ENCODE assay signal across 1 cellular context in the genomic region with DNA sequence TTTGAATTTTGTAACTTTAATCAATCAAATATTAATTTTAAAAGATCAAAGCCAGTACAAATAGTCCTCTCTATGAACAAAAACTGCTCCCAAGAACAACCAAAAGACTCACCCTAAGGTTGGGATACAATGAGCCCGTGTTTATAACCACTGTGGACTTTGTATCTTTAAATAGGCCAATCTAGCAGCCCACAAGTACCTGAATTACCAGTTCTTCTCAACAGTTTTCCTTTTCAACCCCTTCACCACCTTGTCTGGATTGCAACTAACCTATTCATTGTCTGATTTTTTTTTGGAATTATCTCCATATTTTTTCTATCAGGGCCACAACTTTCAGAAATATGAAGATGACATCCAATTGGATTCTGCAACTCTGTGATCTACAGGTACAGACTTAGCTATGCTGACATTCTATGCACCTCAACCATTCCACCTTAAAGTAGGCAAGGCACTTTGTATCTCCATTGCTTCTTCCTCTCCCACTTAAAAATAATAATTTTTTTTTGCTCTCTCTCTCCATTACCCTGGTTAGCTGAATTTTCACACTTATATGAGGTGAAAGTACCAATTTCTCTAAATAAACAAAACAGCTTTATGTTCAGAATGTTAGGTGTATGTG.
TF ChIP-seq lines count a peak whose summit lies in the region.

No MANE protein-coding gene starts in this region.

TF ChIP-seq in HepG2, 621 proteins besides CTCF, POLR2A, EP300 and RAD21 (continued from another document):
- TF ChIP-seq, protein P1, sequence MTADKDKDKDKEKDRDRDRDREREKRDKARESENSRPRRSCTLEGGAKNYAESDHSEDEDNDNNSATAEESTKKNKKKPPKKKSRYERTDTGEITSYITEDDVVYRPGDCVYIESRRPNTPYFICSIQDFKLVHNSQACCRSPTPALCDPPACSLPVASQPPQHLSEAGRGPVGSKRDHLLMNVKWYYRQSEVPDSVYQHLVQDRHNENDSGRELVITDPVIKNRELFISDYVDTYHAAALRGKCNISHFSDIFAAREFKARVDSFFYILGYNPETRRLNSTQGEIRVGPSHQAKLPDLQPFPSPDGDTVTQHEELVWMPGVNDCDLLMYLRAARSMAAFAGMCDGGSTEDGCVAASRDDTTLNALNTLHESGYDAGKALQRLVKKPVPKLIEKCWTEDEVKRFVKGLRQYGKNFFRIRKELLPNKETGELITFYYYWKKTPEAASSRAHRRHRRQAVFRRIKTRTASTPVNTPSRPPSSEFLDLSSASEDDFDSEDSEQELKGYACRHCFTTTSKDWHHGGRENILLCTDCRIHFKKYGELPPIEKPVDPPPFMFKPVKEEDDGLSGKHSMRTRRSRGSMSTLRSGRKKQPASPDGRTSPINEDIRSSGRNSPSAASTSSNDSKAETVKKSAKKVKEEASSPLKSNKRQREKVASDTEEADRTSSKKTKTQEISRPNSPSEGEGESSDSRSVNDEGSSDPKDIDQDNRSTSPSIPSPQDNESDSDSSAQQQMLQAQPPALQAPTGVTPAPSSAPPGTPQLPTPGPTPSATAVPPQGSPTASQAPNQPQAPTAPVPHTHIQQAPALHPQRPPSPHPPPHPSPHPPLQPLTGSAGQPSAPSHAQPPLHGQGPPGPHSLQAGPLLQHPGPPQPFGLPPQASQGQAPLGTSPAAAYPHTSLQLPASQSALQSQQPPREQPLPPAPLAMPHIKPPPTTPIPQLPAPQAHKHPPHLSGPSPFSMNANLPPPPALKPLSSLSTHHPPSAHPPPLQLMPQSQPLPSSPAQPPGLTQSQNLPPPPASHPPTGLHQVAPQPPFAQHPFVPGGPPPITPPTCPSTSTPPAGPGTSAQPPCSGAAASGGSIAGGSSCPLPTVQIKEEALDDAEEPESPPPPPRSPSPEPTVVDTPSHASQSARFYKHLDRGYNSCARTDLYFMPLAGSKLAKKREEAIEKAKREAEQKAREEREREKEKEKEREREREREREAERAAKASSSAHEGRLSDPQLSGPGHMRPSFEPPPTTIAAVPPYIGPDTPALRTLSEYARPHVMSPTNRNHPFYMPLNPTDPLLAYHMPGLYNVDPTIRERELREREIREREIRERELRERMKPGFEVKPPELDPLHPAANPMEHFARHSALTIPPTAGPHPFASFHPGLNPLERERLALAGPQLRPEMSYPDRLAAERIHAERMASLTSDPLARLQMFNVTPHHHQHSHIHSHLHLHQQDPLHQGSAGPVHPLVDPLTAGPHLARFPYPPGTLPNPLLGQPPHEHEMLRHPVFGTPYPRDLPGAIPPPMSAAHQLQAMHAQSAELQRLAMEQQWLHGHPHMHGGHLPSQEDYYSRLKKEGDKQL (CRISPR knock-in tag; IDR thresholded peaks at IDR 0.05; ENCODE audit: low read depth): 0 out of 2 replicates have a peak, but pooled peaks have one; percentile 25
- TF ChIP-seq GATAD2A (CRISPR knock-in tag; IDR thresholded peaks at IDR 0.05): peak; percentile 82
- no peak for TF ChIP-seq NR2F6 (IDR thresholded peaks at IDR 0.05)
- TF ChIP-seq NR2F6 (CRISPR knock-in tag; IDR thresholded peaks at IDR 0.05): peak; percentile 32; the same call in 1 of the 2 replicates
- TF ChIP-seq, protein P2, sequence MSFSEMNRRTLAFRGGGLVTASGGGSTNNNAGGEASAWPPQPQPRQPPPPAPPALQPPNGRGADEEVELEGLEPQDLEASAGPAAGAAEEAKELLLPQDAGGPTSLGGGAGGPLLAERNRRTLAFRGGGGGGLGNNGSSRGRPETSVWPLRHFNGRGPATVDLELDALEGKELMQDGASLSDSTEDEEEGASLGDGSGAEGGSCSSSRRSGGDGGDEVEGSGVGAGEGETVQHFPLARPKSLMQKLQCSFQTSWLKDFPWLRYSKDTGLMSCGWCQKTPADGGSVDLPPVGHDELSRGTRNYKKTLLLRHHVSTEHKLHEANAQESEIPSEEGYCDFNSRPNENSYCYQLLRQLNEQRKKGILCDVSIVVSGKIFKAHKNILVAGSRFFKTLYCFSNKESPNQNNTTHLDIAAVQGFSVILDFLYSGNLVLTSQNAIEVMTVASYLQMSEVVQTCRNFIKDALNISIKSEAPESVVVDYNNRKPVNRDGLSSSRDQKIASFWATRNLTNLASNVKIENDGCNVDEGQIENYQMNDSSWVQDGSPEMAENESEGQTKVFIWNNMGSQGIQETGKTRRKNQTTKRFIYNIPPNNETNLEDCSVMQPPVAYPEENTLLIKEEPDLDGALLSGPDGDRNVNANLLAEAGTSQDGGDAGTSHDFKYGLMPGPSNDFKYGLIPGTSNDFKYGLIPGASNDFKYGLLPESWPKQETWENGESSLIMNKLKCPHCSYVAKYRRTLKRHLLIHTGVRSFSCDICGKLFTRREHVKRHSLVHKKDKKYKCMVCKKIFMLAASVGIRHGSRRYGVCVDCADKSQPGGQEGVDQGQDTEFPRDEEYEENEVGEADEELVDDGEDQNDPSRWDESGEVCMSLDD (CRISPR knock-in tag; IDR thresholded peaks at IDR 0.05; ENCODE audit: borderline replicate concordance): no peak
- no peak for TF ChIP-seq PITX1 (CRISPR knock-in tag; IDR thresholded peaks at IDR 0.05)
- TF ChIP-seq POLR2G (IDR thresholded peaks at IDR 0.05; ENCODE audit: low read depth, low read length): peak; percentile 44
- TF ChIP-seq, protein P3, sequence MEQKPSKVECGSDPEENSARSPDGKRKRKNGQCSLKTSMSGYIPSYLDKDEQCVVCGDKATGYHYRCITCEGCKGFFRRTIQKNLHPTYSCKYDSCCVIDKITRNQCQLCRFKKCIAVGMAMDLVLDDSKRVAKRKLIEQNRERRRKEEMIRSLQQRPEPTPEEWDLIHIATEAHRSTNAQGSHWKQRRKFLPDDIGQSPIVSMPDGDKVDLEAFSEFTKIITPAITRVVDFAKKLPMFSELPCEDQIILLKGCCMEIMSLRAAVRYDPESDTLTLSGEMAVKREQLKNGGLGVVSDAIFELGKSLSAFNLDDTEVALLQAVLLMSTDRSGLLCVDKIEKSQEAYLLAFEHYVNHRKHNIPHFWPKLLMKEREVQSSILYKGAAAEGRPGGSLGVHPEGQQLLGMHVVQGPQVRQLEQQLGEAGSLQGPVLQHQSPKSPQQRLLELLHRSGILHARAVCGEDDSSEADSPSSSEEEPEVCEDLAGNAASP (CRISPR knock-in tag; IDR thresholded peaks at IDR 0.05; ENCODE audit: borderline replicate concordance): peak; percentile 34; the same call in 1 of the 2 replicates
- no peak for TF ChIP-seq ETV6 (CRISPR knock-in tag; conservative IDR thresholded peaks at IDR 0.05)
- peak; percentile 52; the same call in 1 of the 2 replicates for TF ChIP-seq RBFOX2 (IDR thresholded peaks at IDR 0.05; ENCODE audit: low read depth, low read length)
- no peak for TF ChIP-seq SOX6 (IDR thresholded peaks at IDR 0.05)
- TF ChIP-seq SOX6 (CRISPR knock-in tag; IDR thresholded peaks at IDR 0.05): peak; percentile 65; the same call in 1 of the 2 replicates
- TF ChIP-seq ZNF790 (CRISPR knock-in tag; IDR thresholded peaks at IDR 0.05; ENCODE audit: borderline replicate concordance): no peak
- no peak for TF ChIP-seq FOXP1 (IDR thresholded peaks at IDR 0.05)
- TF ChIP-seq FOXP1 (CRISPR knock-in tag; IDR thresholded peaks at IDR 0.05): peak; percentile 43; the same call in 1 of the 2 replicates
- TF ChIP-seq, protein P4, sequence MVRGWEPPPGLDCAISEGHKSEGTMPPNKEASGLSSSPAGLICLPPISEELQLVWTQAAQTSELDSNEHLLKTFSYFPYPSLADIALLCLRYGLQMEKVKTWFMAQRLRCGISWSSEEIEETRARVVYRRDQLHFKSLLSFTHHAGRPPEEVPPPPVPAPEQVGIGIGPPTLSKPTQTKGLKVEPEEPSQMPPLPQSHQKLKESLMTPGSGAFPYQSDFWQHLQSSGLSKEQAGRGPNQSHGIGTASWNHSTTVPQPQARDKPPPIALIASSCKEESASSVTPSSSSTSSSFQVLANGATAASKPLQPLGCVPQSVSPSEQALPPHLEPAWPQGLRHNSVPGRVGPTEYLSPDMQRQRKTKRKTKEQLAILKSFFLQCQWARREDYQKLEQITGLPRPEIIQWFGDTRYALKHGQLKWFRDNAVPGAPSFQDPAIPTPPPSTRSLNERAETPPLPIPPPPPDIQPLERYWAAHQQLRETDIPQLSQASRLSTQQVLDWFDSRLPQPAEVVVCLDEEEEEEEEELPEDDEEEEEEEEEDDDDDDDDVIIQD (CRISPR knock-in tag; IDR thresholded peaks at IDR 0.05; ENCODE audit: low read depth): peak; percentile 59
- TF ChIP-seq ZBTB7A (CRISPR knock-in tag; IDR thresholded peaks at IDR 0.05): no peak
- TF ChIP-seq ZNF652 (CRISPR knock-in tag; IDR thresholded peaks at IDR 0.05; ENCODE audit: borderline replicate concordance, low read depth): peak; percentile 52; the same call in 1 of the 2 replicates
- peak; percentile 70; the same call in 1 of the 2 replicates for TF ChIP-seq HMG20A (CRISPR knock-in tag; IDR thresholded peaks at IDR 0.05; ENCODE audit: borderline replicate concordance)
- TF ChIP-seq FOXA3 (CRISPR knock-in tag; IDR thresholded peaks at IDR 0.05): peak; percentile 61
- TF ChIP-seq, protein P5, sequence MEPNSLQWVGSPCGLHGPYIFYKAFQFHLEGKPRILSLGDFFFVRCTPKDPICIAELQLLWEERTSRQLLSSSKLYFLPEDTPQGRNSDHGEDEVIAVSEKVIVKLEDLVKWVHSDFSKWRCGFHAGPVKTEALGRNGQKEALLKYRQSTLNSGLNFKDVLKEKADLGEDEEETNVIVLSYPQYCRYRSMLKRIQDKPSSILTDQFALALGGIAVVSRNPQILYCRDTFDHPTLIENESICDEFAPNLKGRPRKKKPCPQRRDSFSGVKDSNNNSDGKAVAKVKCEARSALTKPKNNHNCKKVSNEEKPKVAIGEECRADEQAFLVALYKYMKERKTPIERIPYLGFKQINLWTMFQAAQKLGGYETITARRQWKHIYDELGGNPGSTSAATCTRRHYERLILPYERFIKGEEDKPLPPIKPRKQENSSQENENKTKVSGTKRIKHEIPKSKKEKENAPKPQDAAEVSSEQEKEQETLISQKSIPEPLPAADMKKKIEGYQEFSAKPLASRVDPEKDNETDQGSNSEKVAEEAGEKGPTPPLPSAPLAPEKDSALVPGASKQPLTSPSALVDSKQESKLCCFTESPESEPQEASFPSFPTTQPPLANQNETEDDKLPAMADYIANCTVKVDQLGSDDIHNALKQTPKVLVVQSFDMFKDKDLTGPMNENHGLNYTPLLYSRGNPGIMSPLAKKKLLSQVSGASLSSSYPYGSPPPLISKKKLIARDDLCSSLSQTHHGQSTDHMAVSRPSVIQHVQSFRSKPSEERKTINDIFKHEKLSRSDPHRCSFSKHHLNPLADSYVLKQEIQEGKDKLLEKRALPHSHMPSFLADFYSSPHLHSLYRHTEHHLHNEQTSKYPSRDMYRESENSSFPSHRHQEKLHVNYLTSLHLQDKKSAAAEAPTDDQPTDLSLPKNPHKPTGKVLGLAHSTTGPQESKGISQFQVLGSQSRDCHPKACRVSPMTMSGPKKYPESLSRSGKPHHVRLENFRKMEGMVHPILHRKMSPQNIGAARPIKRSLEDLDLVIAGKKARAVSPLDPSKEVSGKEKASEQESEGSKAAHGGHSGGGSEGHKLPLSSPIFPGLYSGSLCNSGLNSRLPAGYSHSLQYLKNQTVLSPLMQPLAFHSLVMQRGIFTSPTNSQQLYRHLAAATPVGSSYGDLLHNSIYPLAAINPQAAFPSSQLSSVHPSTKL (CRISPR knock-in tag; IDR thresholded peaks at IDR 0.05): peak; percentile 86
- TF ChIP-seq MIXL1 (CRISPR knock-in tag; IDR thresholded peaks at IDR 0.05): 0 out of 2 replicates have a peak, but pooled peaks have one; percentile 36
- peak; percentile 43; the same call in 1 of the 2 replicates for TF ChIP-seq NCOR1 (IDR thresholded peaks at IDR 0.05; ENCODE audit: borderline replicate concordance, low read length)
- TF ChIP-seq, protein P6, sequence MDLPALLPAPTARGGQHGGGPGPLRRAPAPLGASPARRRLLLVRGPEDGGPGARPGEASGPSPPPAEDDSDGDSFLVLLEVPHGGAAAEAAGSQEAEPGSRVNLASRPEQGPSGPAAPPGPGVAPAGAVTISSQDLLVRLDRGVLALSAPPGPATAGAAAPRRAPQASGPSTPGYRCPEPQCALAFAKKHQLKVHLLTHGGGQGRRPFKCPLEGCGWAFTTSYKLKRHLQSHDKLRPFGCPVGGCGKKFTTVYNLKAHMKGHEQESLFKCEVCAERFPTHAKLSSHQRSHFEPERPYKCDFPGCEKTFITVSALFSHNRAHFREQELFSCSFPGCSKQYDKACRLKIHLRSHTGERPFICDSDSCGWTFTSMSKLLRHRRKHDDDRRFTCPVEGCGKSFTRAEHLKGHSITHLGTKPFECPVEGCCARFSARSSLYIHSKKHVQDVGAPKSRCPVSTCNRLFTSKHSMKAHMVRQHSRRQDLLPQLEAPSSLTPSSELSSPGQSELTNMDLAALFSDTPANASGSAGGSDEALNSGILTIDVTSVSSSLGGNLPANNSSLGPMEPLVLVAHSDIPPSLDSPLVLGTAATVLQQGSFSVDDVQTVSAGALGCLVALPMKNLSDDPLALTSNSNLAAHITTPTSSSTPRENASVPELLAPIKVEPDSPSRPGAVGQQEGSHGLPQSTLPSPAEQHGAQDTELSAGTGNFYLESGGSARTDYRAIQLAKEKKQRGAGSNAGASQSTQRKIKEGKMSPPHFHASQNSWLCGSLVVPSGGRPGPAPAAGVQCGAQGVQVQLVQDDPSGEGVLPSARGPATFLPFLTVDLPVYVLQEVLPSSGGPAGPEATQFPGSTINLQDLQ (CRISPR knock-in tag; IDR thresholded peaks at IDR 0.05): no peak
- peak; percentile 48; the same call in 1 of the 2 replicates for TF ChIP-seq FOXO1 (CRISPR knock-in tag; IDR thresholded peaks at IDR 0.05)
- TF ChIP-seq HDAC2 (CRISPR knock-in tag; IDR thresholded peaks at IDR 0.05): peak; percentile 35; the same call in 1 of the 2 replicates
- peak; percentile 72; the same call in 1 of the 2 replicates for TF ChIP-seq EHMT2 (IDR thresholded peaks at IDR 0.05; ENCODE audit: borderline replicate concordance, low read depth, low read length)
